13 cellular contexts compared by ENCODE assay signal in the genomic region with DNA sequence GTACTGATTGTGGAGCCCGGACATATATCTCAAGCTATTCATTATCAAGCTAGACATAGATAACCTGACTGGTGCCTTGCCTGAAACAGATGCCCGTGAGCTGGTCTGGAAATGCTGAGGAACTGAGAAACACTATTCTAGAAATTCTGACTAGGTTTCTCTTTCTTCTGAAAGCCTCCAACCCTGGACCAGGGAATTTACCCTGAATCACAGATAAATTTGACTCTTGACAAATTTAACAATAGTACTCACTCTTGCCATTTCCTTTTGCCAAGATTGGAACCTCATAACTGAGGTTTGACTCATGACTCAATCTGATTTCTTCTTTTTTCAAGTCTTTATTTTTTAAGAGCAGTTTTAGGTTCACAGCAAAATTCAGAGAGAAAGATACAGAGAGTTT.
DNase-seq lines count a peak whose midpoint lies in the region; ATAC-seq lines count a peak whose summit lies in the region.
"Had no signal": no experiment of that assay in that cellular context is flagged by ENCODE, and none has a peak within 500 bp of the region (broad histone marks: within the 10 kb centered on the region; RNA-seq: fewer than 3 reads in every experiment).

No MANE protein-coding gene starts in this region.

- no peak overlapping the region for H3K4me3 Mint-ChIP-seq in activated T-helper 17 cell treated with anti-CD3 and anti-CD28 coated beads, Interleukin-2, amount 50 U/mL, for 72 hours

- no peaks in the 10 kb centered on the region for H3K36me3 Mint-ChIP-seq in activated T-helper 17 cell treated with anti-CD3 and anti-CD28 coated beads, Interleukin-2, amount 50 U/mL, for 72 hours (ENCODE audit: low read depth)

- DNase-seq in AG20443 (ENCODE audit: low spot score) = peak; percentile 20
- no peak for DNase-seq in left colon
- no peak for DNase-seq in SK-N-DZ (ENCODE audit: low spot score)
- DNase-seq: DMS79 treated with DMSO at 0.1 percent for 48 hours; effector memory CD4-positive, alpha-beta T cell; NCI-H1105 treated with DMSO at 0.1 percent for 48 hours; occipital lobe; SJCRH30 had no signal

- no peak overlapping the region for H3K27ac Mint-ChIP-seq in activated T-helper 17 cell treated with anti-CD3 and anti-CD28 coated beads, Interleukin-2, amount 50 U/mL, for 72 hours

- peaks cover 11% of the 10 kb centered on the region for H3K27me3 Mint-ChIP-seq in activated T-helper 17 cell treated with anti-CD3 and anti-CD28 coated beads, Interleukin-2, amount 50 U/mL, for 72 hours

- intact Hi-C loops in left colon (cut with DNase I, micrococcal nuclease) = no loop called here

- ATAC-seq in GM18907 (IDR thresholded peaks at IDR 0.05; ENCODE audit: unreplicated experiment) (peak; percentile 61), HG02852 (IDR thresholded peaks at IDR 0.05; ENCODE audit: unreplicated experiment) (peak; percentile 64), left colon (no peak), GM19397 (IDR thresholded peaks at IDR 0.05; ENCODE audit: unreplicated experiment) (no peak), GM18867 (IDR thresholded peaks at IDR 0.05; ENCODE audit: unreplicated experiment) (no peak)
- peak; percentile 29 for ATAC-seq in activated T-helper 17 cell treated with anti-CD3 and anti-CD28 coated beads, Interleukin-2, amount 50 U/mL, for 72 hours (replicated peaks)

- no peaks in the 10 kb centered on the region for H3K4me1 Mint-ChIP-seq in activated T-helper 17 cell treated with anti-CD3 and anti-CD28 coated beads, Interleukin-2, amount 50 U/mL, for 72 hours

- peaks cover 10% of the 10 kb centered on the region for H3K9me3 Mint-ChIP-seq in activated T-helper 17 cell treated with anti-CD3 and anti-CD28 coated beads, Interleukin-2, amount 50 U/mL, for 72 hours

Comparison
In these comparisons a context has a peak if more than half of its experiments do, and no peak if none do; other contexts are left out.
1. ATAC-seq: peak in GM18907 (single experiment), HG02852 (single experiment) and activated T-helper 17 cell treated with anti-CD3 and anti-CD28 coated beads, Interleukin-2, amount 50 U/mL, for 72 hours (single experiment); none in left colon (single experiment), GM19397 (single experiment) and GM18867 (single experiment).